1 cellular context compared by ENCODE assay signal in the genomic region with DNA sequence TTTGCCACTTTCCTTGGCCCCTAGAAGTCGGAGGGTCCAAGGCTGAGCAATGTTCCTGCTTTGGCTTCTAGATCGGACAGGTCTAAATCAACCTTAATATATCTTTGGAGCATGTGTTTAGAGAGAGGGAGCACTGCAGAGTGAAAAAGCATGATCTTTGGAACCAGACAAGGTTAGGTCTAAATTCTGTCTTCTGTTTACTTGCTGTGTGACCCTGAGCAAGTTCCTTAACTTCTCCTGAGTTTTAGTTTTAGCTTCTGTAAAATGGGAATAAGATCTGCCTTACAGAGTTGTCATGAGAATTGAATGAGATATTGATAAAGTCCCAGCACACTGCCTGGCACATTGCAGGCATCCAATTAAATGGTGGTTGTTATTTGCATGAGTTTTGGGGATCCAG.
TF ChIP-seq lines count a peak whose summit lies in the region.

No MANE protein-coding gene starts in this region.

TF ChIP-seq in HepG2, 621 proteins besides CTCF, POLR2A, EP300 and RAD21 (continued from another document and continues in another):
- TF ChIP-seq, protein P1, sequence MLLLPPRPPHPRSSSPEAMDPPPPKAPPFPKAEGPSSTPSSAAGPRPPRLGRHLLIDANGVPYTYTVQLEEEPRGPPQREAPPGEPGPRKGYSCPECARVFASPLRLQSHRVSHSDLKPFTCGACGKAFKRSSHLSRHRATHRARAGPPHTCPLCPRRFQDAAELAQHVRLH (CRISPR knock-in tag; IDR thresholded peaks at IDR 0.05; ENCODE audit: borderline replicate concordance, low read depth): no peak
- TF ChIP-seq, protein P2, sequence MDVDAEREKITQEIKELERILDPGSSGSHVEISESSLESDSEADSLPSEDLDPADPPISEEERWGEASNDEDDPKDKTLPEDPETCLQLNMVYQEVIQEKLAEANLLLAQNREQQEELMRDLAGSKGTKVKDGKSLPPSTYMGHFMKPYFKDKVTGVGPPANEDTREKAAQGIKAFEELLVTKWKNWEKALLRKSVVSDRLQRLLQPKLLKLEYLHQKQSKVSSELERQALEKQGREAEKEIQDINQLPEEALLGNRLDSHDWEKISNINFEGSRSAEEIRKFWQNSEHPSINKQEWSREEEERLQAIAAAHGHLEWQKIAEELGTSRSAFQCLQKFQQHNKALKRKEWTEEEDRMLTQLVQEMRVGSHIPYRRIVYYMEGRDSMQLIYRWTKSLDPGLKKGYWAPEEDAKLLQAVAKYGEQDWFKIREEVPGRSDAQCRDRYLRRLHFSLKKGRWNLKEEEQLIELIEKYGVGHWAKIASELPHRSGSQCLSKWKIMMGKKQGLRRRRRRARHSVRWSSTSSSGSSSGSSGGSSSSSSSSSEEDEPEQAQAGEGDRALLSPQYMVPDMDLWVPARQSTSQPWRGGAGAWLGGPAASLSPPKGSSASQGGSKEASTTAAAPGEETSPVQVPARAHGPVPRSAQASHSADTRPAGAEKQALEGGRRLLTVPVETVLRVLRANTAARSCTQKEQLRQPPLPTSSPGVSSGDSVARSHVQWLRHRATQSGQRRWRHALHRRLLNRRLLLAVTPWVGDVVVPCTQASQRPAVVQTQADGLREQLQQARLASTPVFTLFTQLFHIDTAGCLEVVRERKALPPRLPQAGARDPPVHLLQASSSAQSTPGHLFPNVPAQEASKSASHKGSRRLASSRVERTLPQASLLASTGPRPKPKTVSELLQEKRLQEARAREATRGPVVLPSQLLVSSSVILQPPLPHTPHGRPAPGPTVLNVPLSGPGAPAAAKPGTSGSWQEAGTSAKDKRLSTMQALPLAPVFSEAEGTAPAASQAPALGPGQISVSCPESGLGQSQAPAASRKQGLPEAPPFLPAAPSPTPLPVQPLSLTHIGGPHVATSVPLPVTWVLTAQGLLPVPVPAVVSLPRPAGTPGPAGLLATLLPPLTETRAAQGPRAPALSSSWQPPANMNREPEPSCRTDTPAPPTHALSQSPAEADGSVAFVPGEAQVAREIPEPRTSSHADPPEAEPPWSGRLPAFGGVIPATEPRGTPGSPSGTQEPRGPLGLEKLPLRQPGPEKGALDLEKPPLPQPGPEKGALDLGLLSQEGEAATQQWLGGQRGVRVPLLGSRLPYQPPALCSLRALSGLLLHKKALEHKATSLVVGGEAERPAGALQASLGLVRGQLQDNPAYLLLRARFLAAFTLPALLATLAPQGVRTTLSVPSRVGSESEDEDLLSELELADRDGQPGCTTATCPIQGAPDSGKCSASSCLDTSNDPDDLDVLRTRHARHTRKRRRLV (CRISPR knock-in tag; IDR thresholded peaks at IDR 0.05): no peak
- 0 out of 2 replicates have a peak, but pooled peaks have one; percentile 50 for TF ChIP-seq ZBTB7B (CRISPR knock-in tag; IDR thresholded peaks at IDR 0.05)
- peak; percentile 69 for TF ChIP-seq FOXA3 (CRISPR knock-in tag; IDR thresholded peaks at IDR 0.05)
- TF ChIP-seq, protein P3, sequence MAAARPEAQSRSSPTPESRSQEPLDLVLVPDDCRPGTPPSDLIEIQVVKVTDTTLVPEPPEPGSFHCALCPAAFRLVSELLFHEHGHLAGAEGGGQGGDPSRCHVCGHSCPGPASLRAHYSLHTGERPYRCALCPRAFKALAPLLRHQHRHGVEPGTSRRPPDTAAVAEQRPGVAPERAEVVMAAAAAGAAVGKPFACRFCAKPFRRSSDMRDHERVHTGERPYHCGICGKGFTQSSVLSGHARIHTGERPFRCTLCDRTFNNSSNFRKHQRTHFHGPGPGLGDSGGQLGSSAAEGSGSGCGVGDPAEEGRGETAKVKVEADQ (CRISPR knock-in tag; IDR thresholded peaks at IDR 0.05; ENCODE audit: borderline replicate concordance): no peak
- TF ChIP-seq NCOR1 (IDR thresholded peaks at IDR 0.05; ENCODE audit: borderline replicate concordance, low read length): peak; percentile 49; the same call in 1 of the 2 replicates
- 0 out of 2 replicates have a peak, but pooled peaks have one; percentile 15 for TF ChIP-seq CREM (IDR thresholded peaks at IDR 0.05)
- TF ChIP-seq CREM (CRISPR knock-in tag; IDR thresholded peaks at IDR 0.05): no peak
- TF ChIP-seq ZNF3 (CRISPR knock-in tag; IDR thresholded peaks at IDR 0.05): peak; percentile 41; the same call in 1 of the 2 replicates
- no peak for TF ChIP-seq RBM22 (optimal IDR thresholded peaks at IDR 0.05; ENCODE audit: low read length)
- peak; percentile 47; the same call in 1 of the 2 replicates for TF ChIP-seq RARA (CRISPR knock-in tag; IDR thresholded peaks at IDR 0.05)
- TF ChIP-seq CHD2 (IDR thresholded peaks at IDR 0.05; ENCODE audit: low read depth, low read length): no peak
- TF ChIP-seq, protein P4, sequence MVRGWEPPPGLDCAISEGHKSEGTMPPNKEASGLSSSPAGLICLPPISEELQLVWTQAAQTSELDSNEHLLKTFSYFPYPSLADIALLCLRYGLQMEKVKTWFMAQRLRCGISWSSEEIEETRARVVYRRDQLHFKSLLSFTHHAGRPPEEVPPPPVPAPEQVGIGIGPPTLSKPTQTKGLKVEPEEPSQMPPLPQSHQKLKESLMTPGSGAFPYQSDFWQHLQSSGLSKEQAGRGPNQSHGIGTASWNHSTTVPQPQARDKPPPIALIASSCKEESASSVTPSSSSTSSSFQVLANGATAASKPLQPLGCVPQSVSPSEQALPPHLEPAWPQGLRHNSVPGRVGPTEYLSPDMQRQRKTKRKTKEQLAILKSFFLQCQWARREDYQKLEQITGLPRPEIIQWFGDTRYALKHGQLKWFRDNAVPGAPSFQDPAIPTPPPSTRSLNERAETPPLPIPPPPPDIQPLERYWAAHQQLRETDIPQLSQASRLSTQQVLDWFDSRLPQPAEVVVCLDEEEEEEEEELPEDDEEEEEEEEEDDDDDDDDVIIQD (CRISPR knock-in tag; IDR thresholded peaks at IDR 0.05; ENCODE audit: low read depth): peak; percentile 79; the same call in 1 of the 2 replicates
- TF ChIP-seq ZNF629 (CRISPR knock-in tag; conservative IDR thresholded peaks at IDR 0.05): peak; percentile 99
- TF ChIP-seq ZNF264 (CRISPR knock-in tag; IDR thresholded peaks at IDR 0.05): 0 out of 2 replicates have a peak, but pooled peaks have one; percentile 19
- TF ChIP-seq, protein P5, sequence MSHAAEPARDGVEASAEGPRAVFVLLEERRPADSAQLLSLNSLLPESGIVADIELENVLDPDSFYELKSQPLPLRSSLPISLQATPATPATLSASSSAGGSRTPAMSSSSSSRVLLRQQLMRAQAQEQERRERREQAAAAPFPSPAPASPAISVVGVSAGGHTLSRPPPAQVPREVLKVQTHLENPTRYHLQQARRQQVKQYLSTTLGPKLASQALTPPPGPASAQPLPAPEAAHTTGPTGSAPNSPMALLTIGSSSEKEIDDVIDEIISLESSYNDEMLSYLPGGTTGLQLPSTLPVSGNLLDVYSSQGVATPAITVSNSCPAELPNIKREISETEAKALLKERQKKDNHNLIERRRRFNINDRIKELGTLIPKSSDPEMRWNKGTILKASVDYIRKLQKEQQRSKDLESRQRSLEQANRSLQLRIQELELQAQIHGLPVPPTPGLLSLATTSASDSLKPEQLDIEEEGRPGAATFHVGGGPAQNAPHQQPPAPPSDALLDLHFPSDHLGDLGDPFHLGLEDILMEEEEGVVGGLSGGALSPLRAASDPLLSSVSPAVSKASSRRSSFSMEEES (CRISPR knock-in tag; IDR thresholded peaks at IDR 0.05): peak; percentile 16; the same call in 1 of the 2 replicates
- no peak for TF ChIP-seq ZNF17 (CRISPR knock-in tag; IDR thresholded peaks at IDR 0.05)
- TF ChIP-seq, protein P6, sequence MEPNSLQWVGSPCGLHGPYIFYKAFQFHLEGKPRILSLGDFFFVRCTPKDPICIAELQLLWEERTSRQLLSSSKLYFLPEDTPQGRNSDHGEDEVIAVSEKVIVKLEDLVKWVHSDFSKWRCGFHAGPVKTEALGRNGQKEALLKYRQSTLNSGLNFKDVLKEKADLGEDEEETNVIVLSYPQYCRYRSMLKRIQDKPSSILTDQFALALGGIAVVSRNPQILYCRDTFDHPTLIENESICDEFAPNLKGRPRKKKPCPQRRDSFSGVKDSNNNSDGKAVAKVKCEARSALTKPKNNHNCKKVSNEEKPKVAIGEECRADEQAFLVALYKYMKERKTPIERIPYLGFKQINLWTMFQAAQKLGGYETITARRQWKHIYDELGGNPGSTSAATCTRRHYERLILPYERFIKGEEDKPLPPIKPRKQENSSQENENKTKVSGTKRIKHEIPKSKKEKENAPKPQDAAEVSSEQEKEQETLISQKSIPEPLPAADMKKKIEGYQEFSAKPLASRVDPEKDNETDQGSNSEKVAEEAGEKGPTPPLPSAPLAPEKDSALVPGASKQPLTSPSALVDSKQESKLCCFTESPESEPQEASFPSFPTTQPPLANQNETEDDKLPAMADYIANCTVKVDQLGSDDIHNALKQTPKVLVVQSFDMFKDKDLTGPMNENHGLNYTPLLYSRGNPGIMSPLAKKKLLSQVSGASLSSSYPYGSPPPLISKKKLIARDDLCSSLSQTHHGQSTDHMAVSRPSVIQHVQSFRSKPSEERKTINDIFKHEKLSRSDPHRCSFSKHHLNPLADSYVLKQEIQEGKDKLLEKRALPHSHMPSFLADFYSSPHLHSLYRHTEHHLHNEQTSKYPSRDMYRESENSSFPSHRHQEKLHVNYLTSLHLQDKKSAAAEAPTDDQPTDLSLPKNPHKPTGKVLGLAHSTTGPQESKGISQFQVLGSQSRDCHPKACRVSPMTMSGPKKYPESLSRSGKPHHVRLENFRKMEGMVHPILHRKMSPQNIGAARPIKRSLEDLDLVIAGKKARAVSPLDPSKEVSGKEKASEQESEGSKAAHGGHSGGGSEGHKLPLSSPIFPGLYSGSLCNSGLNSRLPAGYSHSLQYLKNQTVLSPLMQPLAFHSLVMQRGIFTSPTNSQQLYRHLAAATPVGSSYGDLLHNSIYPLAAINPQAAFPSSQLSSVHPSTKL (CRISPR knock-in tag; IDR thresholded peaks at IDR 0.05): peak; percentile 78
- 0 out of 2 replicates have a peak, but pooled peaks have one; percentile 24 for TF ChIP-seq FOXK1 (CRISPR knock-in tag; IDR thresholded peaks at IDR 0.05; ENCODE audit: borderline replicate concordance, low read depth)
- TF ChIP-seq, protein P7, sequence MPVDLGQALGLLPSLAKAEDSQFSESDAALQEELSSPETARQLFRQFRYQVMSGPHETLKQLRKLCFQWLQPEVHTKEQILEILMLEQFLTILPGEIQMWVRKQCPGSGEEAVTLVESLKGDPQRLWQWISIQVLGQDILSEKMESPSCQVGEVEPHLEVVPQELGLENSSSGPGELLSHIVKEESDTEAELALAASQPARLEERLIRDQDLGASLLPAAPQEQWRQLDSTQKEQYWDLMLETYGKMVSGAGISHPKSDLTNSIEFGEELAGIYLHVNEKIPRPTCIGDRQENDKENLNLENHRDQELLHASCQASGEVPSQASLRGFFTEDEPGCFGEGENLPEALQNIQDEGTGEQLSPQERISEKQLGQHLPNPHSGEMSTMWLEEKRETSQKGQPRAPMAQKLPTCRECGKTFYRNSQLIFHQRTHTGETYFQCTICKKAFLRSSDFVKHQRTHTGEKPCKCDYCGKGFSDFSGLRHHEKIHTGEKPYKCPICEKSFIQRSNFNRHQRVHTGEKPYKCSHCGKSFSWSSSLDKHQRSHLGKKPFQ (CRISPR knock-in tag; IDR thresholded peaks at IDR 0.05; ENCODE audit: insufficient replicate concordance): no peak
- 0 out of 2 replicates have a peak, but pooled peaks have one; percentile 25 for TF ChIP-seq ZKSCAN8 (CRISPR knock-in tag; IDR thresholded peaks at IDR 0.05; ENCODE audit: borderline replicate concordance)
- TF ChIP-seq, protein P8, sequence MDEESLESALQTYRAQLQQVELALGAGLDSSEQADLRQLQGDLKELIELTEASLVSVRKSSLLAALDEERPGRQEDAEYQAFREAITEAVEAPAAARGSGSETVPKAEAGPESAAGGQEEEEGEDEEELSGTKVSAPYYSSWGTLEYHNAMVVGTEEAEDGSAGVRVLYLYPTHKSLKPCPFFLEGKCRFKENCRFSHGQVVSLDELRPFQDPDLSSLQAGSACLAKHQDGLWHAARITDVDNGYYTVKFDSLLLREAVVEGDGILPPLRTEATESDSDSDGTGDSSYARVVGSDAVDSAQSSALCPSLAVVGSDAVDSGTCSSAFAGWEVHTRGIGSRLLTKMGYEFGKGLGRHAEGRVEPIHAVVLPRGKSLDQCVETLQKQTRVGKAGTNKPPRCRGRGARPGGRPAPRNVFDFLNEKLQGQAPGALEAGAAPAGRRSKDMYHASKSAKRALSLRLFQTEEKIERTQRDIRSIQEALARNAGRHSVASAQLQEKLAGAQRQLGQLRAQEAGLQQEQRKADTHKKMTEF (CRISPR knock-in tag; IDR thresholded peaks at IDR 0.05): peak; percentile 24; the same call in 1 of the 2 replicates
- no peak for TF ChIP-seq MZF1 (CRISPR knock-in tag; IDR thresholded peaks at IDR 0.05; ENCODE audit: borderline replicate concordance)
- 0 out of 2 replicates have a peak, but pooled peaks have one; percentile 18 for TF ChIP-seq ZFY (CRISPR knock-in tag; IDR thresholded peaks at IDR 0.05)
- peak; percentile 73; the same call in 1 of the 2 replicates for TF ChIP-seq HDAC2 (CRISPR knock-in tag; IDR thresholded peaks at IDR 0.05)
- TF ChIP-seq MED8 (CRISPR knock-in tag; IDR thresholded peaks at IDR 0.05; ENCODE audit: insufficient replicate concordance): no peak
- peak; percentile 35; the same call in 1 of the 2 replicates for TF ChIP-seq SOX5 (CRISPR knock-in tag; IDR thresholded peaks at IDR 0.05; ENCODE audit: borderline replicate concordance)
- TF ChIP-seq, protein P9, sequence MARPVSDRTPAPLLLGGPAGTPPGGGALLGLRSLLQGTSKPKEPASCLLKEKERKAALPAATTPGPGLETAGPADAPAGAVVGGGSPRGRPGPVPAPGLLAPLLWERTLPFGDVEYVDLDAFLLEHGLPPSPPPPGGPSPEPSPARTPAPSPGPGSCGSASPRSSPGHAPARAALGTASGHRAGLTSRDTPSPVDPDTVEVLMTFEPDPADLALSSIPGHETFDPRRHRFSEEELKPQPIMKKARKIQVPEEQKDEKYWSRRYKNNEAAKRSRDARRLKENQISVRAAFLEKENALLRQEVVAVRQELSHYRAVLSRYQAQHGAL (CRISPR knock-in tag; IDR thresholded peaks at IDR 0.05; ENCODE audit: not compliant biosample characterization): peak; percentile 54
- peak; percentile 99 for TF ChIP-seq ZNF263 (CRISPR knock-in tag; IDR thresholded peaks at IDR 0.05)
- no peak for TF ChIP-seq SOX6 (IDR thresholded peaks at IDR 0.05)
- peak; percentile 56 for TF ChIP-seq SOX6 (CRISPR knock-in tag; IDR thresholded peaks at IDR 0.05)
- TF ChIP-seq ZMYM2 (CRISPR knock-in tag; IDR thresholded peaks at IDR 0.05): peak; percentile 83
- TF ChIP-seq TARDBP (CRISPR knock-in tag; IDR thresholded peaks at IDR 0.05): peak; percentile 44; the same call in 1 of the 2 replicates
- TF ChIP-seq, protein P10, sequence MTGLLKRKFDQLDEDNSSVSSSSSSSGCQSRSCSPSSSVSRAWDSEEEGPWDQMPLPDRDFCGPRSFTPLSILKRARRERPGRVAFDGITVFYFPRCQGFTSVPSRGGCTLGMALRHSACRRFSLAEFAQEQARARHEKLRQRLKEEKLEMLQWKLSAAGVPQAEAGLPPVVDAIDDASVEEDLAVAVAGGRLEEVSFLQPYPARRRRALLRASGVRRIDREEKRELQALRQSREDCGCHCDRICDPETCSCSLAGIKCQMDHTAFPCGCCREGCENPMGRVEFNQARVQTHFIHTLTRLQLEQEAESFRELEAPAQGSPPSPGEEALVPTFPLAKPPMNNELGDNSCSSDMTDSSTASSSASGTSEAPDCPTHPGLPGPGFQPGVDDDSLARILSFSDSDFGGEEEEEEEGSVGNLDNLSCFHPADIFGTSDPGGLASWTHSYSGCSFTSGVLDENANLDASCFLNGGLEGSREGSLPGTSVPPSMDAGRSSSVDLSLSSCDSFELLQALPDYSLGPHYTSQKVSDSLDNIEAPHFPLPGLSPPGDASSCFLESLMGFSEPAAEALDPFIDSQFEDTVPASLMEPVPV (CRISPR knock-in tag; IDR thresholded peaks at IDR 0.05): no peak
- TF ChIP-seq REPIN1 (CRISPR knock-in tag; IDR thresholded peaks at IDR 0.05; ENCODE audit: borderline replicate concordance, low read depth): 0 out of 2 replicates have a peak, but pooled peaks have one; percentile 28
